1 cellular context compared by ENCODE assay signal in the genomic region with DNA sequence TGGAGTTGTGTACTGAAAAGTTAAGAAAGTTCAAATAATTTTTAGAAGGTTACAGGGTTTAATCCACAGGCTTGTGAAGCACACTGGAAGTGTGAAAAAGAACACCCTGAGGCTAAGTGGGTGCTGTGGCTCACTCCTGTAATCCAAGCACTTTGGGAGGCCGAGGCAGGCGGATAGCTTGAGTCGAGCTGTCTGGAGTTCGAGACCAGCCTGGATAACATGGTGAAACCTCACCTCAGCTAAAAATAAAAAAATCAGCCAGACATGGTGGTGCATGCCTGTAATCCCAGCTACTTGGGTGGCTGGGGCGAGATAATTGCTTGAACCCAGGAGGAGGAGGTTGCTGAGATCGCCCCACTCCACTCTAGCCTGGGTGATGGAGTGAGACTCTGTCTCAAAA.
TF ChIP-seq lines count a peak whose summit lies in the region.

No MANE protein-coding gene starts in this region.

TF ChIP-seq in IMR-90, 13 proteins besides CTCF, POLR2A, EP300 and RAD21:
- no peak for TF ChIP-seq MAZ (IDR thresholded peaks at IDR 0.05; ENCODE audit: borderline replicate concordance, low read depth, low read length)
- TF ChIP-seq, protein P1, sequence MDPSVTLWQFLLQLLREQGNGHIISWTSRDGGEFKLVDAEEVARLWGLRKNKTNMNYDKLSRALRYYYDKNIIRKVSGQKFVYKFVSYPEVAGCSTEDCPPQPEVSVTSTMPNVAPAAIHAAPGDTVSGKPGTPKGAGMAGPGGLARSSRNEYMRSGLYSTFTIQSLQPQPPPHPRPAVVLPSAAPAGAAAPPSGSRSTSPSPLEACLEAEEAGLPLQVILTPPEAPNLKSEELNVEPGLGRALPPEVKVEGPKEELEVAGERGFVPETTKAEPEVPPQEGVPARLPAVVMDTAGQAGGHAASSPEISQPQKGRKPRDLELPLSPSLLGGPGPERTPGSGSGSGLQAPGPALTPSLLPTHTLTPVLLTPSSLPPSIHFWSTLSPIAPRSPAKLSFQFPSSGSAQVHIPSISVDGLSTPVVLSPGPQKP (IDR thresholded peaks at IDR 0.05; ENCODE audit: borderline replicate concordance, low read depth, low read length): no peak
- no peak for TF ChIP-seq MAFK (IDR thresholded peaks at IDR 0.05; ENCODE audit: low read depth, low read length)
- no peak for TF ChIP-seq RFX5 (IDR thresholded peaks at IDR 0.05; ENCODE audit: low read depth, low read length)
- TF ChIP-seq CHD1 (IDR thresholded peaks at IDR 0.05; ENCODE audit: low read depth, low read length): no peak
- TF ChIP-seq RCOR1 (IDR thresholded peaks at IDR 0.05; ENCODE audit: insufficient replicate concordance, low read length): no peak
- no peak for TF ChIP-seq FOS (IDR thresholded peaks at IDR 0.05; ENCODE audit: low read depth, low read length)
- TF ChIP-seq CEBPB (IDR thresholded peaks at IDR 0.05; ENCODE audit: low read depth, low read length): no peak
- TF ChIP-seq NFE2L2 (IDR thresholded peaks at IDR 0.05; ENCODE audit: low read depth, low read length): no peak
- no peak for TF ChIP-seq BHLHE40 (IDR thresholded peaks at IDR 0.05; ENCODE audit: low read depth, low read length)
- TF ChIP-seq, protein P2, sequence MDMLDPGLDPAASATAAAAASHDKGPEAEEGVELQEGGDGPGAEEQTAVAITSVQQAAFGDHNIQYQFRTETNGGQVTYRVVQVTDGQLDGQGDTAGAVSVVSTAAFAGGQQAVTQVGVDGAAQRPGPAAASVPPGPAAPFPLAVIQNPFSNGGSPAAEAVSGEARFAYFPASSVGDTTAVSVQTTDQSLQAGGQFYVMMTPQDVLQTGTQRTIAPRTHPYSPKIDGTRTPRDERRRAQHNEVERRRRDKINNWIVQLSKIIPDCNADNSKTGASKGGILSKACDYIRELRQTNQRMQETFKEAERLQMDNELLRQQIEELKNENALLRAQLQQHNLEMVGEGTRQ (IDR thresholded peaks at IDR 0.05; ENCODE audit: low read depth, low read length): no peak
- TF ChIP-seq MXI1 (IDR thresholded peaks at IDR 0.05; ENCODE audit: borderline replicate concordance, low read depth, low read length): no peak
- TF ChIP-seq SMC3 (IDR thresholded peaks at IDR 0.05; ENCODE audit: low read depth, low read length): no peak
